ENCODE assay signal across 8 cellular contexts in the genomic region with DNA sequence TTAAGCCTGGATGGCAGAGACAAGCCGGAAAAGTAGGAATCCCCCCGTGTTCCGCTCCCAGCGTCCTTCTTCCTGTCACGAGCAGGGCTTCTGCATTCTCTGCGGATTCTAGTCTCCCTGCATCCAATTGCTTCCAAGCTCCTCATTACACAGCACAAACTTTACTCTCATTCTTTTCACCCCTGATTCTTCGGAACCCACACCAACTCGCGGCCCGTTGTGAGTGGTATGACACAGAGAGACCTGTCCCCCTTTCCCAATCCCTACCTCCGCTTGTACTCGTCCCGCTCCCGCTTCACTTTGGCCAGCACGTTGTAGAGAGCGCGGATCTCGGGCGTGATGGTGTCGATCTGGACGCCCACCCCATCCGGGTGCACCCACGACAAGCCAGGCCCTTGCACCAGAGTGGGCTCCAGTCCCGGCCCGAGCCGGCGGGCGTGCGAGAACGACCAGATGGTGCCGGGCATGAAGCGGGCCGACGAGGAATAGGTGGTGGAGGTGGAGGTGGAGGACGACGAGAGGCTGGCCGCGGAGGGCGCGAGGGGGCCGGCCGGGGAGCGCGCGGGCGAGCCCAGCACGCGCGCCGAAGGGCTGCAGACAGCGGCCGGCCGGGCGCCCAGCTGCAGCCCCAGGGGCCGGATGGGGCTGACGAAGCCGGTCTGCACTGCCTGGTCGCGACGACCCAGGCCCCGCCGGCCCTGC. TPM values are rescaled to one million over a fixed set of nuclear protein-coding genes. Genes with fewer than 3 reads are reported as not detected.
DNase-seq lines count a peak whose midpoint lies in the region; ATAC-seq and TF ChIP-seq lines count a peak whose summit lies in the region.

No MANE protein-coding gene starts in this region.

- H3K4me1 ChIP-seq in gastroesophageal sphincter (peaks cover 0 to 79% (median 50%) of the 10 kb centered on the region in 3 donors), sigmoid colon (peaks cover 0 to 60% (median 55%) of the 10 kb centered on the region in 4 donors)

- peaks cover 29% of the 10 kb centered on the region for H3K4me1 Mint-ChIP-seq in WTC11

- H3K27ac ChIP-seq in gastroesophageal sphincter (peak overlapping the region; percentile 82 to 94 (median 92)), sigmoid colon (peak overlapping the region; percentile 88 to 95 (median 94))

- no peaks in the 10 kb centered on the region for H3K9me3 Mint-ChIP-seq in WTC11

- H3K4me3 ChIP-seq in GM08714 (ENCODE audit: low read length): peak overlapping the region; percentile 94
- peak overlapping the region; percentile 56 to 80 for H3K4me3 ChIP-seq in gastroesophageal sphincter
- peak overlapping the region; percentile 66 to 98 (median 90) for H3K4me3 ChIP-seq in sigmoid colon

- TF ChIP-seq POLR2A in gastroesophageal sphincter (IDR thresholded peaks at IDR 0.05): no peak
- no peak for TF ChIP-seq POLR2A in sigmoid colon (IDR thresholded peaks at IDR 0.05)

- TF ChIP-seq EP300 in gastroesophageal sphincter (IDR thresholded peaks at IDR 0.05) (no peak), sigmoid colon (IDR thresholded peaks at IDR 0.05) (no peak)

- no peaks in the 10 kb centered on the region for H3K27me3 ChIP-seq in gastroesophageal sphincter
- no peaks in the 10 kb centered on the region for H3K27me3 ChIP-seq in sigmoid colon

- intact Hi-C loops in sigmoid colon (cut with DNase I): loop anchor here (1.0 to 10.0 kb wide), 4 partner anchors 21 to 340 kb away; a partner anchor contains a TSS

- no peaks in the 10 kb centered on the region for H3K27me3 Mint-ChIP-seq in WTC11 (ENCODE audit: low read depth)

- 0% methylated on average over 3 to 12 of the region's 62 CpGs for WGBS in gastroesophageal sphincter (ENCODE audit: low coverage in 1 of 2), 2 donors
- 32 to 75% methylated on average over 62 of the region's 62 CpGs for WGBS in sigmoid colon, 2 donors

- peak; percentile 6 for ATAC-seq in HG02571 (IDR thresholded peaks at IDR 0.05; ENCODE audit: unreplicated experiment)
- no peak for ATAC-seq in WTC11
- no peak for ATAC-seq in gastroesophageal sphincter

- TF ChIP-seq CTCF in WTC11 (IDR thresholded peaks at IDR 0.05): no peak
- no peak for TF ChIP-seq CTCF in gastroesophageal sphincter (IDR thresholded peaks at IDR 0.05)
- no peak for TF ChIP-seq CTCF in sigmoid colon (IDR thresholded peaks at IDR 0.05)

- peak overlapping the region; percentile 91 for H3K4me3 Mint-ChIP-seq in WTC11

- H3K36me3 Mint-ChIP-seq in WTC11: peaks cover 18% of the 10 kb centered on the region

- CTCF ChIA-PET in WTC11 (lab: Charles Lee): interaction anchor here (0.6 to 13.4 kb wide), 15 partner anchors 9 to 341 kb away, joined by 3 to 195 read pairs (median 7); a partner anchor contains a TSS

- POLR2A ChIA-PET in WTC11 (lab: Charles Lee): interaction anchor here (1.3 to 2.4 kb wide), 3 partner anchors 19 to 23 kb away, joined by 3 to 11 read pairs (median 4); a partner anchor contains a TSS

- no peak overlapping the region; the same call in 1 of the 2 replicates for H3K27ac Mint-ChIP-seq in WTC11

- H3K36me3 ChIP-seq in gastroesophageal sphincter (peaks cover 0 to 27% of the 10 kb centered on the region in 2 donors), sigmoid colon (peaks cover 9 to 27% (median 10%) of the 10 kb centered on the region in 4 donors)

- DNase-seq in WTC11 (ENCODE audit: low spot score): no peak
- no peak for DNase-seq in sigmoid colon
- DNase-seq in cerebellar nuclear complex (lab: John Stamatoyannopoulos, UW): no peak
- no peak for DNase-seq in HT-29 (ENCODE audit: low spot score)
- no peak for DNase-seq in SK-N-DZ (ENCODE audit: low spot score)

- H3K9me3 ChIP-seq in gastroesophageal sphincter (no peaks in the 10 kb centered on the region), sigmoid colon (no peaks in the 10 kb centered on the region)

TF ChIP-seq in WTC11, 78 proteins besides CTCF, POLR2A, EP300 and RAD21:
- TF ChIP-seq CBFB (CRISPR knock-in tag; IDR thresholded peaks at IDR 0.05; ENCODE audit: low read depth): peak; percentile 15; the same call in 1 of the 2 replicates
- no peak for TF ChIP-seq SOX15 (CRISPR knock-in tag; IDR thresholded peaks at IDR 0.05)
TF ChIP-seq in WTC11: peak in this region for 1.

RNA-seq across cellular contexts. Expression of a gene that starts 0.7 kb away (rescaled TPM):
- total RNA-seq in WTC11 (2021): 14.1 to 15.4 TPM (median 14.5 TPM) in 3 replicates
- 10 to 100 TPM; 16.9 to 27.4 (median 22.1) TPM for total RNA-seq in gastroesophageal sphincter
- total RNA-seq in sigmoid colon: 10 to 100 TPM; 15.3 to 34.3 (median 22.7) TPM
- 10 to 100 TPM in 1 of 3 donors, 1 to 10 TPM in 2; 1.8 to 14.0 (median 4.2) TPM for polyA plus RNA-seq in sigmoid colon
- total RNA-seq in HT-29 (2014; rRNA removed; shearing (Covaris generic)): 0.37 and 0.41 TPM in 2 replicates
- 21.3 and 26.0 TPM in 2 replicates for polyA plus RNA-seq in SK-N-DZ (2014; cell fraction: cytosol; rRNA removed)
- polyA plus RNA-seq in SK-N-DZ (2014; cell fraction: nucleus; rRNA removed): 84.3 and 84.6 TPM in 2 replicates

RNA-seq across cellular contexts. Expression of a gene that starts 12.9 kb away (rescaled TPM):
- total RNA-seq in WTC11 (2021): 68.4 to 79.4 TPM (median 72.4 TPM) in 3 replicates
- total RNA-seq in gastroesophageal sphincter: 10 to 100 TPM; 22.5 to 49.8 (median 26.8) TPM
- 10 to 100 TPM in 3 of 4 donors, 1 to 10 TPM in 1; 6.1 to 30.1 (median 23.2) TPM for total RNA-seq in sigmoid colon
- polyA plus RNA-seq in sigmoid colon: 10 to 100 TPM in 1 of 3 donors, 1 to 10 TPM in 2; 6.2 to 39.2 (median 7.8) TPM
- 73.5 and 74.9 TPM in 2 replicates for total RNA-seq in HT-29 (2014; rRNA removed; shearing (Covaris generic))
- polyA plus RNA-seq in SK-N-DZ (2014; cell fraction: cytosol; rRNA removed): 98.4 and 102 TPM in 2 replicates
- polyA plus RNA-seq in SK-N-DZ (2014; cell fraction: nucleus; rRNA removed): 461 and 536 TPM in 2 replicates

RNA-seq across cellular contexts. Expression of a gene that starts 20.8 kb away (rescaled TPM):
- 4,276 to 4,694 TPM (median 4,682 TPM) in 3 replicates for total RNA-seq in WTC11 (2021)
- total RNA-seq in gastroesophageal sphincter: 1,000 to 10,000 TPM; 1,868 to 3,239 (median 2,463) TPM
- total RNA-seq in sigmoid colon: 1,000 to 10,000 TPM; 1,653 to 2,501 (median 2,098) TPM
- 1,000 to 10,000 TPM; 2,564 to 3,219 (median 3,101) TPM for polyA plus RNA-seq in sigmoid colon
- 6,490 and 6,870 TPM in 2 replicates for total RNA-seq in HT-29 (2014; rRNA removed; shearing (Covaris generic))
- polyA plus RNA-seq in SK-N-DZ (2014; cell fraction: cytosol; rRNA removed): 4,691 and 5,509 TPM in 2 replicates
- polyA plus RNA-seq in SK-N-DZ (2014; cell fraction: nucleus; rRNA removed): 2,355 and 2,713 TPM in 2 replicates

RNA-seq across cellular contexts. Expression of a gene that starts 52.0 kb away (rescaled TPM):
- total RNA-seq in WTC11 (2021): 333 to 354 TPM (median 334 TPM) in 3 replicates
- total RNA-seq in gastroesophageal sphincter: 100 to 1,000 TPM; 133 to 266 (median 219) TPM
- 100 to 1,000 TPM; 204 to 254 (median 217) TPM for total RNA-seq in sigmoid colon
- polyA plus RNA-seq in sigmoid colon: 100 to 1,000 TPM in 1 of 3 donors, 10 to 100 TPM in 2; 49.2 to 113 (median 53.6) TPM
- 253 and 269 TPM in 2 replicates for total RNA-seq in HT-29 (2014; rRNA removed; shearing (Covaris generic))
- polyA plus RNA-seq in SK-N-DZ (2014; cell fraction: cytosol; rRNA removed): 266 and 275 TPM in 2 replicates
- 459 and 474 TPM in 2 replicates for polyA plus RNA-seq in SK-N-DZ (2014; cell fraction: nucleus; rRNA removed)

Comparison
In these comparisons a context has a peak if more than half of its experiments do, and no peak if none do; other contexts are left out.
1. RNA of a gene that starts 0.7 kb away (total RNA-seq): 15.3 to 34.3 TPM in sigmoid colon, 16.9 to 27.4 TPM in gastroesophageal sphincter and 14.1 to 15.4 TPM in WTC11; 0.37 to 0.41 TPM in HT-29; every median in the first group is over 10 times any median in the second.
2. Peak in every context shown above with its lines, with median percentiles within 50 percentile points of each other: H3K4me3 ChIP-seq.